In genomic region chr22:23239429-23239828, GRCh38 we compare ENCODE assay signal across 12 cellular contexts.
"Had no signal": no experiment of that assay in that cellular context is flagged by ENCODE, and none has a peak within 500 bp of the region (broad histone marks: within the 10 kb centered on the region; RNA-seq: fewer than 3 reads in every experiment).

No MANE protein-coding gene starts in this region.

- H3K9me3 Mint-ChIP-seq: activated CD8-positive, alpha-beta T cell treated with anti-CD3 and anti-CD28 coated beads for 36 hours had no signal

- H3K27me3 Mint-ChIP-seq: activated CD8-positive, alpha-beta T cell treated with anti-CD3 and anti-CD28 coated beads for 36 hours; activated naive CD8-positive, alpha-beta T cell treated with anti-CD3 and anti-CD28 coated beads, Interleukin-2, amount 10 ng/mL, durations not matched to agents 7 days and 5 days had no signal

- H3K27ac Mint-ChIP-seq: activated CD8-positive, alpha-beta T cell treated with anti-CD3 and anti-CD28 coated beads for 36 hours; activated naive CD8-positive, alpha-beta T cell treated with anti-CD3 and anti-CD28 coated beads, Interleukin-2, amount 10 ng/mL, durations not matched to agents 7 days and 5 days; activated T-helper 1 cell treated with anti-CD3 and anti-CD28 coated beads, Interleukin-12 subunit alpha, Interleukin-12 subunit beta, Interleukin-2, Interleukin-4 antibody, amounts not matched to agents 30 ng/mL and 10 ng/mL and 1 ng/mL, durations not matched to agents 14 hours and 24 hours and 36 hours had no signal

- FAIRE-seq: bronchial epithelial cell, small intestine, urothelium cell line had no signal

- DNase-seq: activated CD4-positive, CD25-positive, alpha-beta regulatory T cell treated with anti-CD3 and anti-CD28 coated beads, Interleukin-2, amount 50 U/mL, for 72 hours; activated CD8-positive, alpha-beta memory T cell treated with anti-CD3 and anti-CD28 coated beads, Interleukin-2, amount 50 U/mL, for 4 hours; activated CD8-positive, alpha-beta T cell treated with anti-CD3 and anti-CD28 coated beads for 36 hours; activated naive CD8-positive, alpha-beta T cell treated with anti-CD3 and anti-CD28 coated beads, Interleukin-2, amount 10 ng/mL, durations not matched to agents 7 days and 5 days; foreskin melanocyte; islet precursor cell; retina; small intestine had no signal

- ATAC-seq: activated CD8-positive, alpha-beta T cell treated with anti-CD3 and anti-CD28 coated beads for 36 hours; left lobe of liver had no signal

- H3K4me3 Mint-ChIP-seq: activated CD8-positive, alpha-beta T cell treated with anti-CD3 and anti-CD28 coated beads for 36 hours; activated naive CD8-positive, alpha-beta T cell treated with anti-CD3 and anti-CD28 coated beads, Interleukin-2, amount 10 ng/mL, durations not matched to agents 7 days and 5 days; activated T-helper 1 cell treated with anti-CD3 and anti-CD28 coated beads, Interleukin-12 subunit alpha, Interleukin-12 subunit beta, Interleukin-2, Interleukin-4 antibody, amounts not matched to agents 30 ng/mL and 10 ng/mL and 1 ng/mL, durations not matched to agents 14 hours and 24 hours and 36 hours had no signal
